Comparison of ENCODE assay signal across 11 cellular contexts in genomic region chr9:120655005-120655622, GRCh38. TPM values are rescaled to one million over a fixed set of nuclear protein-coding genes. Genes with fewer than 3 reads are reported as not detected.
DNase-seq lines count a peak whose midpoint lies in the region; ATAC-seq, FAIRE-seq and TF ChIP-seq lines count a peak whose summit lies in the region.
"Had no signal": no experiment of that assay in that cellular context is flagged by ENCODE, and none has a peak within 500 bp of the region (broad histone marks: within the 10 kb centered on the region; RNA-seq: fewer than 3 reads in every experiment).

No MANE protein-coding gene starts in this region.

- H2AFZ ChIP-seq in IMR-90 (replicated peaks; ENCODE audit: low read length, poor library complexity), result no peak overlapping the region
- no peak overlapping the region for H2AFZ ChIP-seq in endothelial cell of umbilical vein (ENCODE audit: low read depth, low read length)

- H3K79me1 ChIP-seq in IMR-90 (ENCODE audit: low read depth in 1 of 2, low read length in 2 of 2), result peaks cover 2 to 3% of the 10 kb centered on the region in 2 experiments; a peak in 2 of 4 replicates

- DNase-seq in ACHN (peak; percentile 50), IMR-90 (peak; percentile 70), endothelial cell of umbilical vein (ENCODE audit: low read depth, low spot score) (no peak), NCI-H1694 treated with DMSO at 0.1 percent for 48 hours (lab: John Stamatoyannopoulos, UW) (no peak)
- DNase-seq in activated naive CD4-positive, alpha-beta T cell treated with anti-CD3 and anti-CD28 coated beads, Interleukin-2, amount 50 U/mL, for 16 hours, result no peak
- DNase-seq: activated CD8-positive, alpha-beta memory T cell treated with anti-CD3 and anti-CD28 coated beads, Interleukin-2, amount 10 ng/mL, durations not matched to agents 7 days and 5 days; effector CD4-positive, alpha-beta T cell; RPMI8226 had no signal

- TF ChIP-seq CTCF in IMR-90 (conservative IDR thresholded peaks at IDR 0.05; ENCODE audit: low read depth, low read length) (no peak), endothelial cell of umbilical vein (IDR thresholded peaks at IDR 0.05; ENCODE audit: extremely low read depth in 1 of 2, insufficient read depth in 1 of 2, low read depth in 1 of 2, low read length in 2 of 2) (no peak)

- WGBS in IMR-90 (ENCODE audit: extremely low coverage in 2 of 2, insufficient read length in 1 of 2), 2 experiments, result no CpG with 5 or more reads among the region's 4 CpGs

- H3K27me3 ChIP-seq in IMR-90 (ENCODE audit: control insufficient read depth, insufficient read depth, low read length) (no peaks in the 10 kb centered on the region), endothelial cell of umbilical vein (ENCODE audit: control insufficient read depth in 2 of 2, insufficient read depth in 2 of 2, low read length in 2 of 2) (no peaks in the 10 kb centered on the region)

- no peak overlapping the region for H2AK5ac ChIP-seq in IMR-90 (ENCODE audit: low read depth, low read length)

- H4K91ac ChIP-seq in IMR-90 (ENCODE audit: insufficient read depth, low read depth, low read length), result no peak overlapping the region

- H2BK15ac ChIP-seq in IMR-90 (ENCODE audit: low read depth, low read length), result no peak overlapping the region

- no peak overlapping the region for H3K56ac ChIP-seq in IMR-90 (ENCODE audit: extremely low read depth, insufficient read depth, low read length)

- no peak overlapping the region for H2BK20ac ChIP-seq in IMR-90 (ENCODE audit: low read depth, low read length)

- no peak for FAIRE-seq in endothelial cell of umbilical vein (lab: Jason Lieb, UNC)

- no peak overlapping the region for H3K14ac ChIP-seq in IMR-90 (replicated peaks; ENCODE audit: low read depth, low read length)

- in situ Hi-C loops in ACHN (cut with HindIII; ENCODE audit: low pct_ligation_motif_present, low pct_unique_long_range_greater_than_20kb, low sequenced_read_pairs) (no loop called here), IMR-90 (cut with MboI; ENCODE audit: low sequenced_read_pairs) (no loop called here)

- H3K9me3 ChIP-seq in IMR-90 (ENCODE audit: control insufficient read depth, insufficient read depth, low read length), result no peaks in the 10 kb centered on the region
- no peaks in the 10 kb centered on the region for H3K9me3 ChIP-seq in endothelial cell of umbilical vein (replicated peaks; ENCODE audit: control insufficient read depth, insufficient read depth, low read length)

- H3K23ac ChIP-seq in IMR-90 (ENCODE audit: low read depth, low read length), result no peak overlapping the region

- no peaks in the 10 kb centered on the region for H3K9me1 ChIP-seq in IMR-90 (ENCODE audit: insufficient read depth, low read length)
- no peaks in the 10 kb centered on the region for H3K9me1 ChIP-seq in endothelial cell of umbilical vein (replicated peaks; ENCODE audit: control insufficient read depth, extremely low read depth, insufficient read depth, low read length)

- no peak for TF ChIP-seq RAD21 in IMR-90 (IDR thresholded peaks at IDR 0.05; ENCODE audit: low read length)

- H3K18ac ChIP-seq in IMR-90 (ENCODE audit: low read depth, low read length), result no peak overlapping the region

- H2BK5ac ChIP-seq in IMR-90 (ENCODE audit: low read depth, low read length, poor library complexity, severe bottlenecking), result no peak overlapping the region

- intact Hi-C loops in IMR-90 (cut with micrococcal nuclease), result no loop called here
- intact Hi-C loops in endothelial cell of umbilical vein (cut with micrococcal nuclease), result no loop called here

- H4K20me1 ChIP-seq in IMR-90 (ENCODE audit: insufficient read depth, low read length) (no peaks in the 10 kb centered on the region), endothelial cell of umbilical vein (replicated peaks; ENCODE audit: control insufficient read depth, extremely low read depth, insufficient read depth, low read length) (no peaks in the 10 kb centered on the region)

- no peak overlapping the region for H2BK120ac ChIP-seq in IMR-90 (ENCODE audit: low read depth, low read length)

- no peak overlapping the region for H3K9ac ChIP-seq in IMR-90 (ENCODE audit: low read depth, low read length)
- H3K9ac ChIP-seq in endothelial cell of umbilical vein (replicated peaks; ENCODE audit: extremely low read depth, insufficient read depth, low read length), result no peak overlapping the region

- H3K36me3 ChIP-seq in IMR-90 (ENCODE audit: control insufficient read depth, insufficient read depth, low read length) (0 out of 2 replicates have a peak, but pooled peaks cover 1% of the 10 kb centered on the region), endothelial cell of umbilical vein (ENCODE audit: control insufficient read depth in 2 of 2, extremely low read depth in 1 of 2, insufficient read depth in 2 of 2, low read length in 2 of 2) (no peaks in the 10 kb centered on the region)

- H3K4me3 ChIP-seq in IMR-90 (ENCODE audit: insufficient read depth, low read depth, low read length), result no peak overlapping the region
- H3K4me3 ChIP-seq in endothelial cell of umbilical vein (replicated peaks in 1 of 3; ENCODE audit: insufficient read depth in 1 of 3, low read depth in 1 of 3, low read length in 3 of 3), result no peak overlapping the region

- no peak overlapping the region for H2AK9ac ChIP-seq in IMR-90 (replicated peaks; ENCODE audit: low read depth, low read length, poor library complexity)

- no peak overlapping the region for H3K4ac ChIP-seq in IMR-90 (ENCODE audit: low read depth, low read length)

- no peak overlapping the region for H4K8ac ChIP-seq in IMR-90 (ENCODE audit: low read depth in 2 of 2, low read length in 2 of 2)

- TF ChIP-seq POLR2A in IMR-90 (IDR thresholded peaks at IDR 0.05; ENCODE audit: low read depth, low read length), result no peak
- TF ChIP-seq POLR2A in endothelial cell of umbilical vein (IDR thresholded peaks at IDR 0.05; ENCODE audit: low read depth, low read length), result no peak

- H3K4me1 ChIP-seq in IMR-90 (ENCODE audit: control insufficient read depth, insufficient read depth, low read length) (peaks cover 2% of the 10 kb centered on the region; the same call in 1 of the 2 replicates), endothelial cell of umbilical vein (ENCODE audit: control insufficient read depth, extremely low read depth, insufficient read depth, low read length) (no peaks in the 10 kb centered on the region)

- peak; percentile 87 for ATAC-seq in GM21360 (IDR thresholded peaks at IDR 0.05; ENCODE audit: unreplicated experiment)
- ATAC-seq in IMR-90 (ENCODE audit: low read depth), result peak; percentile 86
- ATAC-seq in HG02970 (IDR thresholded peaks at IDR 0.05; ENCODE audit: low FRiP score, unreplicated experiment), result no peak
- no peak for ATAC-seq in GM19467 (IDR thresholded peaks at IDR 0.05; ENCODE audit: unreplicated experiment)
- ATAC-seq: activated CD8-positive, alpha-beta memory T cell treated with anti-CD3 and anti-CD28 coated beads, Interleukin-2, amount 10 ng/mL, durations not matched to agents 7 days and 5 days had no signal

- H3K27ac ChIP-seq in IMR-90 (ENCODE audit: insufficient read depth, low read length), result no peak overlapping the region
- no peak overlapping the region for H3K27ac ChIP-seq in endothelial cell of umbilical vein (ENCODE audit: insufficient read depth, low read depth, low read length)

- dilution Hi-C loops in IMR-90 (cut with HindIII; ENCODE audit: low sequenced_read_pairs, unreplicated experiment), result no loop called here
- dilution Hi-C loops in endothelial cell of umbilical vein (cut with MboI; ENCODE audit: extremely low pct_ligation_motif_present, low sequenced_read_pairs), result no loop called here

- POLR2A ChIA-PET in IMR-90 (lab: Charles Lee; ENCODE audit: unreplicated experiment) (no interaction called here), endothelial cell of umbilical vein (lab: Charles Lee) (interaction anchor here (0.6 kb wide), 1 partner anchor 52 kb away, joined by 3 read pairs; no protein-coding TSS in a partner anchor)

- H3K79me2 ChIP-seq in endothelial cell of umbilical vein (ENCODE audit: control insufficient read depth, insufficient read depth, low read length), result no peaks in the 10 kb centered on the region

- H4K5ac ChIP-seq in IMR-90 (ENCODE audit: low read depth, low read length), result no peak overlapping the region

- CTCF ChIA-PET in IMR-90 (lab: Yijun Ruan, JAX), result no interaction called here
- CTCF ChIA-PET in endothelial cell of umbilical vein (lab: Charles Lee), result no interaction called here

- BruUV-seq in IMR-90 (replicated peaks; lab: Mats Ljungman, UMichigan), result no TSS peak
- no TSS peak for BruUV-seq in endothelial cell of umbilical vein (replicated peaks; lab: Mats Ljungman, UMichigan)

- H3K4me2 ChIP-seq in IMR-90 (ENCODE audit: low read depth, low read length) (no peak overlapping the region), endothelial cell of umbilical vein (ENCODE audit: insufficient read depth, low read length) (no peak overlapping the region)

TF ChIP-seq in IMR-90, 13 proteins besides CTCF, POLR2A, EP300 and RAD21:
- TF ChIP-seq CHD1 (IDR thresholded peaks at IDR 0.05; ENCODE audit: low read depth, low read length), result no peak
- TF ChIP-seq SMC3 (IDR thresholded peaks at IDR 0.05; ENCODE audit: low read depth, low read length), result no peak
- TF ChIP-seq FOS (IDR thresholded peaks at IDR 0.05; ENCODE audit: low read depth, low read length), result peak; percentile 35; the same call in 1 of the 2 replicates
- TF ChIP-seq RFX5 (IDR thresholded peaks at IDR 0.05; ENCODE audit: low read depth, low read length), result no peak

TF ChIP-seq in endothelial cell of umbilical vein, 7 proteins besides CTCF, POLR2A, EP300 and RAD21 (continues in another document):
- TF ChIP-seq FOS (IDR thresholded peaks at IDR 0.05; ENCODE audit: borderline replicate concordance, insufficient read depth, low read length) (peak; percentile 67), JUN (IDR thresholded peaks at IDR 0.05; ENCODE audit: borderline replicate concordance, insufficient read depth, insufficient read length, low read depth) (peak; percentile 16), POLR2AphosphoS5 (IDR thresholded peaks at IDR 0.05; ENCODE audit: insufficient read depth, low read depth, low read length) (no peak), GATA2 (IDR thresholded peaks at IDR 0.05; ENCODE audit: insufficient read depth, insufficient read length, low read depth, low read length) (no peak), EZH2 (IDR thresholded peaks at IDR 0.05; ENCODE audit: borderline replicate concordance, low read depth, low read length, severe bottlenecking) (no peak)

RNA-seq across cellular contexts. Expression of gene MEGF9, which starts 59.2 kb away (rescaled TPM):
- total RNA-seq in IMR-90 (2012; rRNA removed) (3.4 and 4.7 TPM in 2 replicates), endothelial cell of umbilical vein (11.1 and 13.0 TPM in 2 replicates)
- polyA plus RNA-seq in IMR-90 (2012; rRNA removed) (3.0 and 3.4 TPM in 2 replicates), endothelial cell of umbilical vein (3.5 and 4.0 TPM in 2 replicates)
- 1.4 and 1.7 TPM in 2 replicates for polyA plus RNA-seq in IMR-90 (2012; cell fraction: cytosol; rRNA removed)
- polyA plus RNA-seq in IMR-90 (2012; cell fraction: nucleus; rRNA removed; ENCODE audit: low replicate concordance), result 0.83 and 3.0 TPM in 2 replicates
- 4.6 and 5.1 TPM in 2 replicates for polyA plus RNA-seq in endothelial cell of umbilical vein (2011; cell fraction: cytosol; rRNA removed)
- 3.7 and 4.0 TPM in 2 replicates for polyA plus RNA-seq in endothelial cell of umbilical vein (2011; cell fraction: nucleus; rRNA removed)
- polyA plus RNA-seq in endothelial cell of umbilical vein (2012), result 13.6 and 13.8 TPM in 2 replicates
- polyA minus RNA-seq in endothelial cell of umbilical vein, result 7.6 and 8.1 TPM in 2 replicates
- 7.7 TPM for polyA minus RNA-seq in endothelial cell of umbilical vein (2011; cell fraction: cytosol; rRNA and poly(A)+ RNA removed)
- polyA minus RNA-seq in endothelial cell of umbilical vein (2011; cell fraction: nucleus; rRNA and poly(A)+ RNA removed), result 3.8 and 5.0 TPM in 2 replicates

Comparison
In these comparisons a context has a peak if more than half of its experiments do, and no peak if none do; other contexts are left out.
1. DNase-seq: peak in ACHN (single experiment) and IMR-90 (single experiment); none in endothelial cell of umbilical vein (single experiment), NCI-H1694 treated with DMSO at 0.1 percent for 48 hours (single experiment) and activated naive CD4-positive, alpha-beta T cell treated with anti-CD3 and anti-CD28 coated beads, Interleukin-2, amount 50 U/mL, for 16 hours (single experiment).
2. ATAC-seq: peak in GM21360 (single experiment) and IMR-90 (single experiment); none in HG02970 (single experiment) and GM19467 (single experiment).